Comparison of ENCODE assay signal across 8 cellular contexts in the genomic region with DNA sequence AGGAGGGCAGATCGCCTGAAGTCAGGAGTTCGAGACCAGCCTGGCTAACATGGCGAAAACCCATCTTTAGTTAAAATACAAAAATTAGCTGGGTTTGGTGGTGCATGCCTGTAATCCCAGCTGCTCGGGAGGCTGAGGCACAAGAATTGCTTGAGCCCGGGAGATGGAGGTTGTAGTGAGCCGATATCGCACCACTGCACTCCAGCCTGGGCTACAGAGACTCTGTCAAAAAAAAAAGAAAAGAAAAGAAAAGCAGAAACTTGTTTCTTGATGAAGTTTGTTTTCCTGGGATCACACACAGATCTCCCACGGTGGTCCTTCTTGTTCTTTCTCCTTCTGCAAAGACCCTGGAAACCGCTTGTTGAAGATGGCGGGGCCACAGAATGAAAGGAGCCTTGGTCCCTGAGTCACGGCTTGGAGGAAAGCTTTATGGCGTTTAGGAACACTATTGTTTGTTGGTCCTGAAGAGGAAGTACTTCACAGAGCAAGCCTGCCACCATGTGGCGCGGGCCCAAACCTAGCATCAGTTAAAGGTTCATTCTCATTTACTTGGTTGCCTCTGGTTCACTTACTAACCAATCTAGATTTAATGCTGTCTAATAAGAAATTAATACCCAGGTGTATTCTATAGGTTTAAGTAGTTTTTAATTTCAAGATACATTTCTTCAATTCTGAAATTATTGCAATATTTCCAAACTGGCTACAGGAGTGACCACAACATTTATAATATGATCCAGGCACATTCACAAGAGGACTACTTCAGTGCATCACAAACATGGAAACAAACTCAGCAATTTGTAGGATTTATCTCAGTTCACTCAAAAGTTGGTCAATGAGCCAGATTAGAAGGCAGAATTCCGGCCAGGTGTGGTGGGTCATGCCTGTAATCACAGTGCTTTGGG. TPM values are rescaled to one million over a fixed set of nuclear protein-coding genes. Genes with fewer than 3 reads are reported as not detected.
DNase-seq lines count a peak whose midpoint lies in the region; ATAC-seq lines count a peak whose summit lies in the region.

No MANE protein-coding gene starts in this region.

- DNase-seq in NCI-H1930 (lab: John Stamatoyannopoulos, UW) (peak; percentile 76 to 82), T-helper 2 cell (peak; percentile 52 to 86 (median 64)), amygdala (lab: John Stamatoyannopoulos, UW) (peak in 55 of 56 donors; percentile 9 to 94 (median 67)), right cardiac atrium (peak; percentile 88 to 95 (median 93)), retina (peak; percentile 78), aorta (peak; percentile 93 to 94)

- H3K9me3 ChIP-seq in right cardiac atrium (ENCODE audit: control insufficient read depth, low read length) (no peaks in the 10 kb centered on the region), aorta (ENCODE audit: control insufficient read depth, low read length) (no peaks in the 10 kb centered on the region)

- H3K4me1 ChIP-seq in right cardiac atrium (ENCODE audit: control insufficient read depth, insufficient read depth, low read length) (no peaks in the 10 kb centered on the region), aorta (ENCODE audit: control insufficient read depth in 1 of 2, insufficient read depth in 2 of 2, low read length in 2 of 2) (no peaks in the 10 kb centered on the region)

- ATAC-seq in GM18499 (IDR thresholded peaks at IDR 0.05; ENCODE audit: insufficient read depth, unreplicated experiment): peak; percentile 87
- ATAC-seq in HG02973 (IDR thresholded peaks at IDR 0.05; ENCODE audit: unreplicated experiment): peak; percentile 90
- peak; percentile 97 to 98 for ATAC-seq in right cardiac atrium
- peak; percentile 93 for ATAC-seq in aorta (ENCODE audit: low FRiP score)

- H3K27ac ChIP-seq in right cardiac atrium (ENCODE audit: low read length) (no peak overlapping the region), aorta (ENCODE audit: low read depth in 1 of 2, low read length in 2 of 2) (no peak overlapping the region)

- H3K36me3 ChIP-seq in aorta (ENCODE audit: control insufficient read depth in 1 of 2, insufficient read depth in 2 of 2, low read length in 1 of 2): no peaks in the 10 kb centered on the region

- WGBS in right cardiac atrium: 29% methylated on average over 15 of the region's 15 CpGs
- 26% methylated on average over 15 of the region's 15 CpGs for WGBS in aorta, 2 donors

- intact Hi-C loops in right cardiac atrium (cut with DNase I) (loop anchor here in 2 of 4 donors (5.0 to 10.0 kb wide), 3 partner anchors 62 to 305 kb away; a partner anchor contains a TSS), aorta (cut with DNase I) (loop anchor here (5.0 to 10.0 kb wide), 5 partner anchors 55 to 305 kb away; a partner anchor contains a TSS)

- H3K4me3 ChIP-seq in right cardiac atrium (ENCODE audit: low read length): peak overlapping the region; percentile 49
- H3K4me3 ChIP-seq in aorta (ENCODE audit: low read length in 2 of 2): peak overlapping the region in 1 of 2 donors; percentile 31

- H3K27me3 ChIP-seq in right cardiac atrium (ENCODE audit: control insufficient read depth, insufficient read depth): no peaks in the 10 kb centered on the region
- H3K27me3 ChIP-seq in aorta (ENCODE audit: control insufficient read depth in 1 of 2, insufficient read depth in 2 of 2, low read length in 1 of 2): no peaks in the 10 kb centered on the region

RNA-seq across cellular contexts. Expression of a gene that starts 21.3 kb away (rescaled TPM):
- total RNA-seq in right cardiac atrium (under 1 TPM; 0.33 to 0.82 (median 0.54) TPM), aorta (1 to 10 TPM; 1.1 to 1.8 TPM)
- polyA plus RNA-seq in right cardiac atrium (0.32 TPM), aorta (1 to 10 TPM in 1 of 2 donors, under 1 TPM in 1; 0.08 to 1.8 TPM)

RNA-seq across cellular contexts. Expression of a gene that starts 21.6 kb away (rescaled TPM):
- total RNA-seq in right cardiac atrium (10 to 100 TPM; 16.7 to 20.3 (median 19.0) TPM), aorta (10 to 100 TPM; 12.7 to 21.6 TPM)
- polyA plus RNA-seq in right cardiac atrium (10.8 TPM), aorta (10 to 100 TPM; 10.3 to 12.6 TPM)
